Comparison of ENCODE assay signal across 8 cellular contexts in genomic region chr22:19940536-19941364, GRCh38. TPM values are rescaled to one million over a fixed set of nuclear protein-coding genes. Genes with fewer than 3 reads are reported as not detected.
DNase-seq lines count a peak whose midpoint lies in the region; ATAC-seq and TF ChIP-seq lines count a peak whose summit lies in the region.

No MANE protein-coding gene starts in this region.

- no peaks in the 10 kb centered on the region for H3K9me3 ChIP-seq in CD4-positive, alpha-beta memory T cell (ENCODE audit: control insufficient read depth in 1 of 2, low read length in 2 of 2)
- peaks cover 4% of the 10 kb centered on the region; the same call in 1 of the 2 replicates for H3K9me3 ChIP-seq in NT2/D1 (ENCODE audit: insufficient read depth, low read length)
- H3K9me3 ChIP-seq in endocrine pancreas (ENCODE audit: control insufficient read depth, low read length), result no peaks in the 10 kb centered on the region
- no peaks in the 10 kb centered on the region for H3K9me3 ChIP-seq in neutrophil

- no peaks in the 10 kb centered on the region for H3K27me3 Mint-ChIP-seq in CD4-positive, alpha-beta memory T cell

- H3K4me1 ChIP-seq in CD4-positive, alpha-beta memory T cell (ENCODE audit: insufficient read depth, low read length), result peaks cover 31% of the 10 kb centered on the region
- H3K4me1 ChIP-seq in NT2/D1 (ENCODE audit: insufficient read depth, insufficient read length), result no peaks in the 10 kb centered on the region
- H3K4me1 ChIP-seq in endocrine pancreas (ENCODE audit: control insufficient read depth, insufficient read depth, low read length), result no peaks in the 10 kb centered on the region
- H3K4me1 ChIP-seq in neutrophil (ENCODE audit: control insufficient read depth in 1 of 2, insufficient read depth in 1 of 2, low read depth in 1 of 2, low read length in 1 of 2), result peaks cover 33 to 46% of the 10 kb centered on the region in 2 experiments

- TF ChIP-seq CTCF in neutrophil (IDR thresholded peaks at IDR 0.05), result no peak

- peaks cover 3 to 15% (median 10%) of the 10 kb centered on the region in 8 donors for H3K9me3 Mint-ChIP-seq in CD4-positive, alpha-beta memory T cell

- POLR2A ChIA-PET in CD4-positive, alpha-beta memory T cell (lab: Charles Lee; ENCODE audit: partially characterized antibody), result interaction anchor here (0.8 to 2.6 kb wide), 9 partner anchors 49 to 359 kb away, joined by 4 to 17 read pairs (median 6); partner anchors contain the start of genes GNB1L, RANBP1, RTL10 and TRMT2A

- peak overlapping the region; percentile 72 to 91 for H3K4me3 ChIP-seq in CD4-positive, alpha-beta memory T cell (ENCODE audit: low read length in 2 of 2)
- H3K4me3 ChIP-seq in NT2/D1 (ENCODE audit: insufficient read length, low read depth) (peak overlapping the region; percentile 70), endocrine pancreas (ENCODE audit: control insufficient read depth, insufficient read depth, low read length) (peak overlapping the region; percentile 42), neutrophil (ENCODE audit: low read depth in 1 of 2, low read length in 1 of 2) (peak overlapping the region; percentile 73 to 84)

- peak overlapping the region; percentile 80 for H3K27ac ChIP-seq in CD4-positive, alpha-beta memory T cell (ENCODE audit: low read depth, low read length)
- H3K27ac ChIP-seq in neutrophil, result peak overlapping the region; percentile 63

- H3K36me3 Mint-ChIP-seq in CD4-positive, alpha-beta memory T cell, result peaks cover 24 to 29% of the 10 kb centered on the region in 2 donors

- H3K9ac ChIP-seq in NT2/D1 (ENCODE audit: insufficient read length, low read depth), result peak overlapping the region; percentile 87
- H3K9ac ChIP-seq in endocrine pancreas (ENCODE audit: control insufficient read depth, insufficient read depth, low read length), result peak overlapping the region; percentile 66

- ATAC-seq in HG02623 (IDR thresholded peaks at IDR 0.05; ENCODE audit: unreplicated experiment), result no peak
- no peak for ATAC-seq in HG02840 (IDR thresholded peaks at IDR 0.05; ENCODE audit: low FRiP score, unreplicated experiment)

- peak overlapping the region; percentile 92 to 95 (median 93) for H3K4me3 Mint-ChIP-seq in CD4-positive, alpha-beta memory T cell

- CTCF ChIA-PET in CD4-positive, alpha-beta memory T cell (lab: Charles Lee; ENCODE audit: partially characterized antibody), result interaction anchor here (0.9 to 1.5 kb wide), 2 partner anchors 210 to 262 kb away, joined by 3 read pairs; no protein-coding TSS in a partner anchor

- intact Hi-C loops in CD4-positive, alpha-beta memory T cell (cut with micrococcal nuclease), result no loop called here

- H3K27me3 ChIP-seq in CD4-positive, alpha-beta memory T cell (ENCODE audit: insufficient read depth, low read length), result no peaks in the 10 kb centered on the region
- H3K27me3 ChIP-seq in NT2/D1 (ENCODE audit: insufficient read depth, insufficient read length) (no peaks in the 10 kb centered on the region), endocrine pancreas (ENCODE audit: control insufficient read depth, insufficient read depth, low read length) (no peaks in the 10 kb centered on the region), neutrophil (no peaks in the 10 kb centered on the region)

- peaks cover 20 to 45% (median 36%) of the 10 kb centered on the region in 4 donors for H3K4me1 Mint-ChIP-seq in CD4-positive, alpha-beta memory T cell

- H3K36me3 ChIP-seq in CD4-positive, alpha-beta memory T cell (ENCODE audit: insufficient read depth, low read length), result peaks cover 4% of the 10 kb centered on the region
- H3K36me3 ChIP-seq in NT2/D1 (ENCODE audit: insufficient read depth, insufficient read length, low read length) (peaks cover 3% of the 10 kb centered on the region), endocrine pancreas (ENCODE audit: control insufficient read depth, insufficient read depth, low read length) (no peaks in the 10 kb centered on the region), neutrophil (no peaks in the 10 kb centered on the region)

- DNase-seq in CD4-positive, alpha-beta memory T cell, result no peak
- DNase-seq in NT2/D1 (ENCODE audit: low read depth, low spot score), result no peak
- no peak for DNase-seq in KG1 (lab: John Stamatoyannopoulos, UW)
- DNase-seq in amniotic stem cell (lab: John Stamatoyannopoulos, UW), result no peak

- H3K27ac Mint-ChIP-seq in CD4-positive, alpha-beta memory T cell, result peak overlapping the region; percentile 84 to 97 (median 92)

RNA-seq across cellular contexts. Expression of gene COMT, which starts 0.8 kb away (rescaled TPM):
- total RNA-seq in CD4-positive, alpha-beta memory T cell, result 10 to 100 TPM; 36.8 to 39.2 TPM
- 10 to 100 TPM; 93.1 to 93.9 TPM for polyA plus RNA-seq in CD4-positive, alpha-beta memory T cell

RNA-seq across cellular contexts. Expression of gene TXNRD2, which starts 0.9 kb away (rescaled TPM):
- 10 to 100 TPM; 34.2 to 35.9 TPM for total RNA-seq in CD4-positive, alpha-beta memory T cell
- polyA plus RNA-seq in CD4-positive, alpha-beta memory T cell, result 10 to 100 TPM in 1 of 2 donors, 1 to 10 TPM in 1; 8.5 to 11.2 TPM
